Comparison of ENCODE assay signal across 18 cellular contexts in the genomic region with DNA sequence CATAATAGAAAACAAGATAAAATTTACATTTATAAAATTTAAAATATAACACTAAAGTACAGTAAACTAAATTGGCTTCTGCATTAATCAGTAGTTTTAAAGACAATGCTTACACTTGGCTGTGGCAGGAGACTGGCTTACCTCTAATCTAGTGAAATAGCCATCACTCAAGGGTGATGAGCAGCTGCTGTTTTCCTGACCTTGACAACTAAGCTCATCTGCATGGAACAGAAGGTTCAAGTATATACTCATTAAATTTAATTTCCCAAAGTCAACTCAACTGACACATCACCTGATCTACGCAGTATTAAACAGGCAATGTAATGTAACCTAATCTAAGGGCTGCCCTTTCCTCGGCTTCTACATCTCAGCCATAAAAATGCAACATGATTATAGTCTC. TPM values are rescaled to one million over a fixed set of nuclear protein-coding genes. Genes with fewer than 3 reads are reported as not detected.
DNase-seq lines count a peak whose midpoint lies in the region; ATAC-seq and TF ChIP-seq lines count a peak whose summit lies in the region.
"Had no signal": no experiment of that assay in that cellular context is flagged by ENCODE, and none has a peak within 500 bp of the region (broad histone marks: within the 10 kb centered on the region; RNA-seq: fewer than 3 reads in every experiment).

No MANE protein-coding gene starts in this region.

- H3K36me3 ChIP-seq in right atrium auricular region: peaks cover 20% of the 10 kb centered on the region
- H3K36me3 ChIP-seq in gastrocnemius medialis: peaks cover 0 to 17% of the 10 kb centered on the region in 2 donors
- peaks cover 0 to 4% (median 0%) of the 10 kb centered on the region in 4 donors for H3K36me3 ChIP-seq in right lobe of liver

- H3K4me3 ChIP-seq in right atrium auricular region (no peak overlapping the region), gastrocnemius medialis (no peak overlapping the region), right lobe of liver (no peak overlapping the region)

- H3K4me1 ChIP-seq in right atrium auricular region: peaks cover 0 to 18% of the 10 kb centered on the region in 2 donors
- peaks cover 3 to 10% of the 10 kb centered on the region in 2 donors for H3K4me1 ChIP-seq in gastrocnemius medialis
- no peaks in the 10 kb centered on the region for H3K4me1 ChIP-seq in right lobe of liver

- intact Hi-C loops in Right ventricle myocardium inferior (cut with DNase I): no loop called here
- intact Hi-C loops in gastrocnemius medialis (cut with DNase I; ENCODE audit: low total_unique reads): no loop called here
- intact Hi-C loops in right lobe of liver (cut with DNase I): no loop called here

- DNase-seq in Right ventricle myocardium inferior (ENCODE audit: missing footprints) (no peak), right atrium auricular region (ENCODE audit: low spot score) (no peak), NCI-H510A (lab: John Stamatoyannopoulos, UW) (peak; percentile 40), NCI-H82 treated with DMSO at 0.1 percent for 48 hours (lab: John Stamatoyannopoulos, UW; ENCODE audit: unreplicated experiment) (peak; percentile 95), gastrocnemius medialis (no peak), NCI-H526 treated with DMSO at 0.1 percent for 48 hours (lab: John Stamatoyannopoulos, UW) (no peak), right lobe of liver (no peak), pons (ENCODE audit: low spot score) (no peak)
- DNase-seq: AML-193, COR-L47, DMS79 treated with DMSO at 0.1 percent for 48 hours, H9, Kasumi-1, MM.1S, NCI-H1092 treated with DMSO at 0.1 percent for 48 hours, NCI-H226, SIG-M5 had no signal

- H3K27ac ChIP-seq in right atrium auricular region: peak overlapping the region in 1 of 2 donors; percentile 37
- H3K27ac ChIP-seq in gastrocnemius medialis: peak overlapping the region in 1 of 4 donors; percentile 48
- no peak overlapping the region for H3K27ac ChIP-seq in right lobe of liver
- H3K27ac ChIP-seq: HL-60 had no signal

- H3K27me3 ChIP-seq in right atrium auricular region (no peaks in the 10 kb centered on the region), gastrocnemius medialis (no peaks in the 10 kb centered on the region), right lobe of liver (no peaks in the 10 kb centered on the region)

- TF ChIP-seq CTCF in right atrium auricular region (IDR thresholded peaks at IDR 0.05) (no peak), gastrocnemius medialis (IDR thresholded peaks at IDR 0.05 in 4 of 5, conservative IDR thresholded peaks at IDR 0.05 in 1 of 5) (no peak), right lobe of liver (IDR thresholded peaks at IDR 0.05) (no peak)

- H3K9me3 ChIP-seq in right atrium auricular region (no peaks in the 10 kb centered on the region), gastrocnemius medialis (no peaks in the 10 kb centered on the region), right lobe of liver (no peaks in the 10 kb centered on the region)

- peak; percentile 44 for ATAC-seq in Right ventricle myocardium inferior
- peak; percentile 62 to 80 for ATAC-seq in gastrocnemius medialis
- no peak for ATAC-seq in right lobe of liver

- WGBS in right lobe of liver (ENCODE audit: insufficient coverage, low coverage, low lambda C conversion rate, missing lambda C conversion rate): 48% methylated on average over 2 of the region's 2 CpGs

- in situ Hi-C loops in gastrocnemius medialis (cut with MboI; ENCODE audit: low sequenced_read_pairs in 4 of 4): no loop called here

- no peak for TF ChIP-seq POLR2A in gastrocnemius medialis (IDR thresholded peaks at IDR 0.05)
- no peak for TF ChIP-seq POLR2A in right lobe of liver (IDR thresholded peaks at IDR 0.05)

RNA-seq across cellular contexts. Expression of a gene that starts 14.5 kb away (rescaled TPM):
- total RNA-seq in Right ventricle myocardium inferior: 114 TPM
- total RNA-seq in right atrium auricular region: 100 to 1,000 TPM in 1 of 2 donors, 10 to 100 TPM in 1; 90.4 to 191 TPM
- 10 to 100 TPM; 43.6 to 65.3 (median 55.0) TPM for total RNA-seq in gastrocnemius medialis
- total RNA-seq in right lobe of liver: 10 to 100 TPM; 24.6 to 27.7 (median 25.7) TPM

Comparison
In these comparisons a context has a peak if more than half of its experiments do, and no peak if none do; other contexts are left out.
1. ATAC-seq: peak in Right ventricle myocardium inferior (single experiment) and gastrocnemius medialis (2 of 2); none in right lobe of liver (0 of 4).
2. DNase-seq: peak in NCI-H510A (single experiment) and NCI-H82 treated with DMSO at 0.1 percent for 48 hours (single experiment); none in Right ventricle myocardium inferior (single experiment), right atrium auricular region (single experiment), gastrocnemius medialis (0 of 2), NCI-H526 treated with DMSO at 0.1 percent for 48 hours (single experiment), right lobe of liver (0 of 3) and pons (single experiment).